ENCODE assay signal across 8 cellular contexts in genomic region chr1:31062867-31063380, GRCh38. TPM values are rescaled to one million over a fixed set of nuclear protein-coding genes. Genes with fewer than 3 reads are reported as not detected.
DNase-seq lines count a peak whose midpoint lies in the region; ATAC-seq and TF ChIP-seq lines count a peak whose summit lies in the region.

No MANE protein-coding gene starts in this region.

- H3K36me3 Mint-ChIP-seq in central memory CD8-positive, alpha-beta T cell (ENCODE audit: insufficient read depth), result peaks cover 36% of the 10 kb centered on the region
- peaks cover 4 to 24% (median 9%) of the 10 kb centered on the region in 3 donors for H3K36me3 Mint-ChIP-seq in naive thymus-derived CD8-positive, alpha-beta T cell

- H3K27ac ChIP-seq in BLaER1 treated with 17β-estradiol and CSF1 and Interleukin-3, amounts not matched to agents 10 nM and 100 nM, result peak overlapping the region in 10 of 11 experiments; percentile 94 to 99 (median 98); a peak in 12 of 22 replicates

- peaks cover 26 to 48% (median 42%) of the 10 kb centered on the region in 11 experiments for H3K36me3 ChIP-seq in BLaER1 treated with 17β-estradiol and CSF1 and Interleukin-3, amounts not matched to agents 10 nM and 100 nM

- no peaks in the 10 kb centered on the region for H3K9me3 Mint-ChIP-seq in central memory CD8-positive, alpha-beta T cell
- no peaks in the 10 kb centered on the region for H3K9me3 Mint-ChIP-seq in naive thymus-derived CD8-positive, alpha-beta T cell

- H3K4me3 Mint-ChIP-seq in central memory CD8-positive, alpha-beta T cell, result peak overlapping the region; percentile 98
- H3K4me3 Mint-ChIP-seq in naive thymus-derived CD8-positive, alpha-beta T cell, result peak overlapping the region; percentile 55 to 100 (median 98)

- H3K4me1 ChIP-seq in BLaER1 treated with 17β-estradiol and CSF1 and Interleukin-3, amounts not matched to agents 10 nM and 100 nM, result peaks cover 38 to 59% (median 49%) of the 10 kb centered on the region in 10 experiments

- H4K20me1 ChIP-seq in BLaER1 treated with 17β-estradiol and CSF1 and Interleukin-3, amounts not matched to agents 10 nM and 100 nM, result peaks cover 65 to 66% (median 65%) of the 10 kb centered on the region in 11 experiments

- H3K27me3 Mint-ChIP-seq in central memory CD8-positive, alpha-beta T cell, result no peaks in the 10 kb centered on the region
- no peaks in the 10 kb centered on the region for H3K27me3 Mint-ChIP-seq in naive thymus-derived CD8-positive, alpha-beta T cell

- in situ Hi-C loops in ACHN (cut with HindIII; ENCODE audit: low pct_ligation_motif_present, low pct_unique_long_range_greater_than_20kb, low sequenced_read_pairs), result no loop called here

- POLR2A ChIA-PET in naive thymus-derived CD8-positive, alpha-beta T cell (lab: Charles Lee), result no interaction called here

- H3K9me3 ChIP-seq in BLaER1 treated with 17β-estradiol and CSF1 and Interleukin-3, amounts not matched to agents 10 nM and 100 nM (replicated peaks in 1 of 11), result no peaks in the 10 kb centered on the region

- H3K4me3 ChIP-seq in BLaER1 treated with 17β-estradiol and CSF1 and Interleukin-3, amounts not matched to agents 10 nM and 100 nM, result peak overlapping the region; percentile 73 to 92 (median 82)
- H3K4me3 ChIP-seq in LNCaP clone FGC (ENCODE audit: low read depth, low read length), result peak overlapping the region; percentile 89

- no peak for ATAC-seq in central memory CD8-positive, alpha-beta T cell (replicated peaks; ENCODE audit: extremely low read depth, poor library complexity, severe bottlenecking)
- no peak for ATAC-seq in naive thymus-derived CD8-positive, alpha-beta T cell
- ATAC-seq in GM19452 (IDR thresholded peaks at IDR 0.05; ENCODE audit: unreplicated experiment) (no peak), HG03460 (IDR thresholded peaks at IDR 0.05; ENCODE audit: unreplicated experiment) (no peak)

- H3K27ac Mint-ChIP-seq in central memory CD8-positive, alpha-beta T cell (ENCODE audit: low read depth), result peak overlapping the region; percentile 99
- peak overlapping the region in 9 of 10 donors; percentile 9 to 99 (median 95) for H3K27ac Mint-ChIP-seq in naive thymus-derived CD8-positive, alpha-beta T cell

- peaks cover 47% of the 10 kb centered on the region for H3K4me1 Mint-ChIP-seq in central memory CD8-positive, alpha-beta T cell
- H3K4me1 Mint-ChIP-seq in naive thymus-derived CD8-positive, alpha-beta T cell, result peaks cover 20 to 64% (median 57%) of the 10 kb centered on the region in 4 donors

- H3K4me2 ChIP-seq in BLaER1 treated with 17β-estradiol and CSF1 and Interleukin-3, amounts not matched to agents 10 nM and 100 nM, result peak overlapping the region; percentile 78 to 96 (median 88)

- TF ChIP-seq CTCF in LNCaP clone FGC (IDR thresholded peaks at IDR 0.05; ENCODE audit: control insufficient read depth, extremely low read depth, insufficient read depth), result no peak

- DNase-seq in LNCaP clone FGC (ENCODE audit: low read depth) (no peak), GF-D8 (lab: John Stamatoyannopoulos, UW) (no peak), ACHN (no peak)
- no peak for DNase-seq in central memory CD8-positive, alpha-beta T cell (ENCODE audit: low spot score in 2 of 2)
- no peak for DNase-seq in naive thymus-derived CD8-positive, alpha-beta T cell

- H3K9ac ChIP-seq in BLaER1 treated with 17β-estradiol and CSF1 and Interleukin-3, amounts not matched to agents 10 nM and 100 nM, result peak overlapping the region; percentile 96 to 100 (median 97); a peak in 21 of 22 replicates

- H3K27me3 ChIP-seq in BLaER1 treated with 17β-estradiol and CSF1 and Interleukin-3, amounts not matched to agents 10 nM and 100 nM, result no peaks in the 10 kb centered on the region

RNA-seq across cellular contexts. Expression of gene PUM1, which starts 2.6 kb away (rescaled TPM):
- 100 to 1,000 TPM; 175 to 189 TPM for total RNA-seq in naive thymus-derived CD8-positive, alpha-beta T cell
- polyA plus RNA-seq in naive thymus-derived CD8-positive, alpha-beta T cell, result 100 to 1,000 TPM in 2 of 3 donors, 10 to 100 TPM in 1; 94.0 to 126 (median 113) TPM
